In the genomic region with DNA sequence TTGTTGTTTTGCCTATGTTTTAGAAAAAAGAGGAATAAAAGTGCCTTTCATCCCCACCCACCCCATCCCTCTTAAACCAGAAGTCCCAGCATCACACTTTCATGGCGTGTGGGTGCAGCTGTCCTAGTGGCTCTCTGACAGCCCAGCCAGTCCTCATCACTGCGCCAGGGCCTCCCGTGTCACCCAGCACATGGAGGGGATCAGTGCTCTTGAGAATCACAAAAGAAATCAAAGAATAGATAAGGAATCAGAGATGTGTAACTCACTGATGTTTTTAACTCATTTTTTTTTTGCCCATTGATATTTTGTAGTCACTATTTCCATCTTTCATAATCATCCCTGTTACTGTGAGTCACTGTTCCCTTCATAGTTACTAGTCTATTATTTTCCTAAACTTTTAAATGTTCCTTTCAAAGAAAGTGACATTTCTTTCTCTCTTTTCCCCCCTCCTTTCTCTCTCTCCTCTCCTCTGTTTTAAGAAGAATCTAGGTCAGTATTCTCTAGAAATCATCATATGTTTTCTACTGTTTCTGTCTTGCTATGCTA, we compare ENCODE assay signal across 21 cellular contexts.
DNase-seq lines count a peak whose midpoint lies in the region; ATAC-seq and TF ChIP-seq lines count a peak whose summit lies in the region.
"Had no signal": no experiment of that assay in that cellular context is flagged by ENCODE, and none has a peak within 500 bp of the region (broad histone marks: within the 10 kb centered on the region; RNA-seq: fewer than 3 reads in every experiment).

No MANE protein-coding gene starts in this region.

- peak; percentile 64 for ATAC-seq in activated naive CD8-positive, alpha-beta T cell treated with anti-CD3 and anti-CD28 coated beads, Interleukin-2, amount 50 U/mL, for 24 hours
- ATAC-seq in HG03469 (IDR thresholded peaks at IDR 0.05; ENCODE audit: unreplicated experiment) = no peak
- ATAC-seq: Panc1 had no signal

- no peaks in the 10 kb centered on the region for H3K4me1 ChIP-seq in HEK293 (ENCODE audit: control insufficient read depth, insufficient read depth, low read length)
- H3K4me1 ChIP-seq: Caco-2, suprapubic skin, uterus had no signal

- TF ChIP-seq CTCF in HEK293 (tag by site-specific recombination; IDR thresholded peaks at IDR 0.05) = no peak

- intact Hi-C loops in activated CD4-positive, alpha-beta memory T cell treated with anti-CD3 and anti-CD28 coated beads for 36 hours (cut with micrococcal nuclease) = loop anchor here (5.0 to 10.0 kb wide), 3 partner anchors 42 to 1815 kb away; no protein-coding TSS in a partner anchor

- no peak overlapping the region for H3K4me3 ChIP-seq in HEK293 (ENCODE audit: low read depth, low read length)
- H3K4me3 ChIP-seq: skin epidermis, suprapubic skin, uterus had no signal

- peak overlapping the region; percentile 40 for H3K27ac Mint-ChIP-seq in activated CD4-positive, alpha-beta memory T cell treated with anti-CD3 and anti-CD28 coated beads for 36 hours
- H3K27ac Mint-ChIP-seq in activated CD4-positive, alpha-beta memory T cell treated with anti-CD3 and anti-CD28 coated beads, Interleukin-2, amount 10 ng/mL, durations not matched to agents 7 days and 5 days = no peak overlapping the region
- H3K27ac Mint-ChIP-seq in activated naive CD8-positive, alpha-beta T cell treated with anti-CD3 and anti-CD28 coated beads, Interleukin-2, amount 50 U/mL, for 24 hours = peak overlapping the region; percentile 97

- no peaks in the 10 kb centered on the region for H3K9me3 ChIP-seq in HEK293 (ENCODE audit: control insufficient read depth, insufficient read depth, low read depth, low read length)
- H3K9me3 ChIP-seq: Caco-2, suprapubic skin, uterus had no signal

- no peak overlapping the region for H3K27ac ChIP-seq in HEK293 (ENCODE audit: extremely low read depth, low read depth, low read length)
- H3K27ac ChIP-seq: uterus had no signal

- H3K27me3 Mint-ChIP-seq in activated CD4-positive, alpha-beta memory T cell treated with anti-CD3 and anti-CD28 coated beads for 36 hours = no peaks in the 10 kb centered on the region
- no peaks in the 10 kb centered on the region for H3K27me3 Mint-ChIP-seq in activated CD4-positive, alpha-beta memory T cell treated with anti-CD3 and anti-CD28 coated beads, Interleukin-2, amount 10 ng/mL, durations not matched to agents 7 days and 5 days
- no peaks in the 10 kb centered on the region for H3K27me3 Mint-ChIP-seq in activated naive CD8-positive, alpha-beta T cell treated with anti-CD3 and anti-CD28 coated beads, Interleukin-2, amount 50 U/mL, for 24 hours

- H3K36me3 Mint-ChIP-seq in activated CD4-positive, alpha-beta memory T cell treated with anti-CD3 and anti-CD28 coated beads for 36 hours = peaks cover 43% of the 10 kb centered on the region
- peaks cover 22% of the 10 kb centered on the region for H3K36me3 Mint-ChIP-seq in activated CD4-positive, alpha-beta memory T cell treated with anti-CD3 and anti-CD28 coated beads, Interleukin-2, amount 10 ng/mL, durations not matched to agents 7 days and 5 days (ENCODE audit: low read depth)
- H3K36me3 Mint-ChIP-seq in activated naive CD8-positive, alpha-beta T cell treated with anti-CD3 and anti-CD28 coated beads, Interleukin-2, amount 50 U/mL, for 24 hours (ENCODE audit: low read depth) = peaks cover 54% of the 10 kb centered on the region

- no peak overlapping the region for H3K4me3 Mint-ChIP-seq in activated CD4-positive, alpha-beta memory T cell treated with anti-CD3 and anti-CD28 coated beads for 36 hours
- H3K4me3 Mint-ChIP-seq in activated CD4-positive, alpha-beta memory T cell treated with anti-CD3 and anti-CD28 coated beads, Interleukin-2, amount 10 ng/mL, durations not matched to agents 7 days and 5 days = no peak overlapping the region
- peak overlapping the region; percentile 49 for H3K4me3 Mint-ChIP-seq in activated naive CD8-positive, alpha-beta T cell treated with anti-CD3 and anti-CD28 coated beads, Interleukin-2, amount 50 U/mL, for 24 hours

- peaks cover 42% of the 10 kb centered on the region for H3K4me1 Mint-ChIP-seq in activated CD4-positive, alpha-beta memory T cell treated with anti-CD3 and anti-CD28 coated beads for 36 hours (ENCODE audit: low read depth)
- peaks cover 8% of the 10 kb centered on the region for H3K4me1 Mint-ChIP-seq in activated CD4-positive, alpha-beta memory T cell treated with anti-CD3 and anti-CD28 coated beads, Interleukin-2, amount 10 ng/mL, durations not matched to agents 7 days and 5 days
- H3K4me1 Mint-ChIP-seq in activated naive CD8-positive, alpha-beta T cell treated with anti-CD3 and anti-CD28 coated beads, Interleukin-2, amount 50 U/mL, for 24 hours = peaks cover 47% of the 10 kb centered on the region

- CTCF ChIA-PET in activated CD4-positive, alpha-beta memory T cell treated with anti-CD3 and anti-CD28 coated beads for 36 hours (lab: Charles Lee) = no interaction called here
- CTCF ChIA-PET in activated CD4-positive, alpha-beta memory T cell treated with anti-CD3 and anti-CD28 coated beads, Interleukin-2, amount 10 ng/mL, durations not matched to agents 7 days and 5 days (lab: Charles Lee) = no interaction called here
- CTCF ChIA-PET in HEK293 (lab: Yijun Ruan, JAX) = no interaction called here

- POLR2A ChIA-PET in activated CD4-positive, alpha-beta memory T cell treated with anti-CD3 and anti-CD28 coated beads for 36 hours (lab: Charles Lee) = no interaction called here
- POLR2A ChIA-PET in activated CD4-positive, alpha-beta memory T cell treated with anti-CD3 and anti-CD28 coated beads, Interleukin-2, amount 10 ng/mL, durations not matched to agents 7 days and 5 days (lab: Charles Lee) = no interaction called here
- POLR2A ChIA-PET in HEK293 (lab: Yijun Ruan, JAX) = no interaction called here

- H3K9me3 Mint-ChIP-seq in activated CD4-positive, alpha-beta memory T cell treated with anti-CD3 and anti-CD28 coated beads for 36 hours = peaks cover 27% of the 10 kb centered on the region
- peaks cover 23% of the 10 kb centered on the region for H3K9me3 Mint-ChIP-seq in activated CD4-positive, alpha-beta memory T cell treated with anti-CD3 and anti-CD28 coated beads, Interleukin-2, amount 10 ng/mL, durations not matched to agents 7 days and 5 days
- peaks cover 44% of the 10 kb centered on the region for H3K9me3 Mint-ChIP-seq in activated naive CD8-positive, alpha-beta T cell treated with anti-CD3 and anti-CD28 coated beads, Interleukin-2, amount 50 U/mL, for 24 hours

- DNase-seq in activated CD4-positive, alpha-beta memory T cell treated with anti-CD3 and anti-CD28 coated beads for 36 hours = no peak
- no peak for DNase-seq in activated CD4-positive, alpha-beta memory T cell treated with anti-CD3 and anti-CD28 coated beads, Interleukin-2, amount 10 ng/mL, durations not matched to agents 7 days and 5 days
- peak; percentile 9 for DNase-seq in activated naive CD8-positive, alpha-beta T cell treated with anti-CD3 and anti-CD28 coated beads, Interleukin-2, amount 50 U/mL, for 24 hours
- peak; percentile 20 to 30 for DNase-seq in stimulated activated CD4-positive, alpha-beta T cell treated with anti-CD3 and anti-CD28 coated beads, Interleukin-2, amount 100 ng/mL, for 24 hours
- no peak for DNase-seq in NCI-H2171 (lab: John Stamatoyannopoulos, UW)
- no peak for DNase-seq in NK-92 treated with Interleukin-12 subunit alpha and Interleukin-12 subunit beta, amount 100 ng/mL, for 24 hours (lab: John Stamatoyannopoulos, UW)
- DNase-seq: amygdala, Caco-2, dermis blood vessel endothelial cell, DND-41, Kasumi-1, kidney glomerular epithelial cell, NCI-H1048, NCI-H2029, SIG-M5, uterus had no signal

- peaks cover 3 to 15% of the 10 kb centered on the region in 2 experiments; a peak in 1 of 3 replicates for H3K36me3 ChIP-seq in HEK293 (ENCODE audit: control insufficient read depth in 2 of 2, insufficient read depth in 1 of 2, low read length in 2 of 2)
- H3K36me3 ChIP-seq: suprapubic skin, uterus had no signal

TF ChIP-seq in HEK293, 187 proteins besides CTCF, POLR2A, EP300 and RAD21:
- TF ChIP-seq ZNF184 (tag by site-specific recombination; IDR thresholded peaks at IDR 0.05) (no peak), PRDM1 (tag by site-specific recombination; IDR thresholded peaks at IDR 0.05) (0 out of 2 replicates have a peak, but pooled peaks have one; percentile 33)

Comparison
In these comparisons a context has a peak if more than half of its experiments do, and no peak if none do; other contexts are left out.
1. DNase-seq: peak in activated naive CD8-positive, alpha-beta T cell treated with anti-CD3 and anti-CD28 coated beads, Interleukin-2, amount 50 U/mL, for 24 hours (single experiment) and stimulated activated CD4-positive, alpha-beta T cell treated with anti-CD3 and anti-CD28 coated beads, Interleukin-2, amount 100 ng/mL, for 24 hours (2 of 2); none in activated CD4-positive, alpha-beta memory T cell treated with anti-CD3 and anti-CD28 coated beads for 36 hours (single experiment), activated CD4-positive, alpha-beta memory T cell treated with anti-CD3 and anti-CD28 coated beads, Interleukin-2, amount 10 ng/mL, durations not matched to agents 7 days and 5 days (single experiment), NCI-H2171 (single experiment) and NK-92 treated with Interleukin-12 subunit alpha and Interleukin-12 subunit beta, amount 100 ng/mL, for 24 hours (single experiment).